In the genomic region with DNA sequence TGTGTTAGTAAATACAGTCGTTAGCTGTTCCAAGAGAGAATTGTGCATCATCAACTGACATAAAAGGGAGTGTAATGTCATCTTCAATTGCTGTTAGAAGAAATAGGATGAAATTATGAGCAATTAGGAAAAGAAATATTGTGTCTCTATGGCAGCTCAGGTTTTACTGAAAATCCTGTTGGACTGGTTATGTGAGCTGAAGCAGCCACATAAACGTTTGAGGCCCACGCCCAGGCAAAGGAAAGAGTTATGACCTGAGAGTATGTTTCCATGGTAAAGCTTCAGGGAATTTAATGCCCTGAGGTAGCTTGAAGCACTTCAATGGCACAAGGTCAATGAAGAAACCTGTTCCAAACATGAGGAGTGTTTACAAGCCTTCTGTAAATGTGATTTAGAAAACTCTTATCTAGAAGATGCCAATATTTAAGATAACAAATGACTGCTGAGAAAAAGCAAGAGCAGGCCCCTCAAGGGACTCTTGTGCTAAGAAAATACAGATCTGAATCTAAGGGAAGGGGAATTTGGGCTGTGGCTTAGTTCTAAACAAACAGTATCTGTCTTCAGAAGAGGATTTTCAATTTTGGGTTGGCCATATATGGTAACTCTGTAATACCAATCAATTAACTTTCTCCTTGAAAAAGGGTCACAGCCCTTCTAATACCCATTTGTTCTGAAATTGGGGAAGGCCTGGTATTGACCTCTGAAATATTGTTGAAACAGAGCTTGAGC, we compare ENCODE assay signal across 13 cellular contexts.
DNase-seq lines count a peak whose midpoint lies in the region; ATAC-seq, FAIRE-seq and TF ChIP-seq lines count a peak whose summit lies in the region.
"Had no signal": no experiment of that assay in that cellular context is flagged by ENCODE, and none has a peak within 500 bp of the region (broad histone marks: within the 10 kb centered on the region; RNA-seq: fewer than 3 reads in every experiment).

No MANE protein-coding gene starts in this region.

- H3K27me3 ChIP-seq in astrocyte (ENCODE audit: insufficient read depth, low read length), result no peaks in the 10 kb centered on the region
- H3K27me3 ChIP-seq in mucosa of rectum (ENCODE audit: control insufficient read depth in 2 of 2, insufficient read depth in 2 of 2, low read length in 2 of 2), result no peaks in the 10 kb centered on the region
- H3K27me3 ChIP-seq: vagina had no signal

- no peak overlapping the region for H3K4me3 ChIP-seq in astrocyte (ENCODE audit: insufficient read depth, low read depth, low read length)
- no peak overlapping the region for H3K4me3 ChIP-seq in mucosa of rectum (ENCODE audit: low read length in 2 of 2)
- H3K4me3 ChIP-seq: vagina had no signal

- DNase-seq in DMS153 (lab: John Stamatoyannopoulos, UW), result peak; percentile 97
- peak; percentile 94 for DNase-seq in NCI-H1105 treated with DMSO at 0.1 percent for 48 hours (lab: John Stamatoyannopoulos, UW)
- DNase-seq in astrocyte (ENCODE audit: low read depth), result no peak
- no peak for DNase-seq in 8988T
- no peak for DNase-seq in activated naive CD4-positive, alpha-beta T cell treated with anti-CD3 and anti-CD28 coated beads, Interleukin-2, amount 50 U/mL, for 72 hours (ENCODE audit: low spot score in 2 of 2)
- DNase-seq: effector CD4-positive, alpha-beta T cell; NCI-H146; RPMI8226 had no signal

- H3K27ac ChIP-seq in astrocyte (ENCODE audit: low read depth, low read length) (peak overlapping the region; percentile 32), mucosa of rectum (ENCODE audit: low read depth in 2 of 2, low read length in 2 of 2) (peak overlapping the region; percentile 5 to 78)
- H3K27ac ChIP-seq: vagina had no signal

- peaks cover 16% of the 10 kb centered on the region for H3K4me1 ChIP-seq in astrocyte (ENCODE audit: insufficient read depth, low read length)
- H3K4me1 ChIP-seq in mucosa of rectum (ENCODE audit: control insufficient read depth in 2 of 2, insufficient read depth in 2 of 2, low read length in 2 of 2), result peaks cover 11 to 30% of the 10 kb centered on the region in 2 donors

- H3K4me1 Mint-ChIP-seq in astrocyte (ENCODE audit: low read depth, unreplicated experiment), result peaks cover 16% of the 10 kb centered on the region

- no peaks in the 10 kb centered on the region for H3K36me3 Mint-ChIP-seq in astrocyte (ENCODE audit: low read depth, unreplicated experiment)
- H3K36me3 Mint-ChIP-seq in activated naive CD4-positive, alpha-beta T cell treated with anti-CD3 and anti-CD28 coated beads, Interleukin-2, amount 50 U/mL, for 72 hours, result peaks cover 0 to 5% of the 10 kb centered on the region in 2 donors

- no peaks in the 10 kb centered on the region for H3K27me3 Mint-ChIP-seq in astrocyte (ENCODE audit: low read depth, unreplicated experiment)

- H3K36me3 ChIP-seq in astrocyte (ENCODE audit: insufficient read depth, low read length), result no peaks in the 10 kb centered on the region
- no peaks in the 10 kb centered on the region for H3K36me3 ChIP-seq in mucosa of rectum (ENCODE audit: control insufficient read depth in 2 of 2, insufficient read depth in 2 of 2, low read length in 2 of 2)
- H3K36me3 ChIP-seq: vagina had no signal

- FAIRE-seq in astrocyte (lab: Jason Lieb, UNC), result no peak
- FAIRE-seq: TTC549 had no signal

- H3K4me2 ChIP-seq in astrocyte (ENCODE audit: low read length), result peak overlapping the region; percentile 43

- no peaks in the 10 kb centered on the region for H3K9me3 Mint-ChIP-seq in astrocyte (ENCODE audit: unreplicated experiment)
- peaks cover 12 to 31% of the 10 kb centered on the region in 2 donors for H3K9me3 Mint-ChIP-seq in activated naive CD4-positive, alpha-beta T cell treated with anti-CD3 and anti-CD28 coated beads, Interleukin-2, amount 50 U/mL, for 72 hours

- H3K9ac ChIP-seq in astrocyte (ENCODE audit: low read length), result no peak overlapping the region
- no peak overlapping the region for H3K9ac ChIP-seq in mucosa of rectum (ENCODE audit: low read depth in 1 of 2, low read length in 2 of 2)

- H3K79me2 ChIP-seq in astrocyte (ENCODE audit: insufficient read depth, low read length), result no peaks in the 10 kb centered on the region

- H4K20me1 ChIP-seq in astrocyte (ENCODE audit: insufficient read depth, low read length), result no peaks in the 10 kb centered on the region

- no peak overlapping the region for H3K4me3 Mint-ChIP-seq in astrocyte (ENCODE audit: unreplicated experiment)

- H3K9me3 ChIP-seq in astrocyte (ENCODE audit: insufficient read depth, low read depth, low read length), result no peaks in the 10 kb centered on the region
- H3K9me3 ChIP-seq in mucosa of rectum (ENCODE audit: control insufficient read depth in 2 of 2, low read length in 2 of 2), result no peaks in the 10 kb centered on the region
- H3K9me3 ChIP-seq: vagina had no signal

- ATAC-seq in HG03025 (IDR thresholded peaks at IDR 0.05; ENCODE audit: low FRiP score, unreplicated experiment), result no peak
- no peak for ATAC-seq in activated naive CD4-positive, alpha-beta T cell treated with anti-CD3 and anti-CD28 coated beads, Interleukin-2, amount 50 U/mL, for 72 hours
- ATAC-seq in HG02973 (IDR thresholded peaks at IDR 0.05; ENCODE audit: unreplicated experiment), result no peak

- TF ChIP-seq CTCF in astrocyte (IDR thresholded peaks at IDR 0.05; ENCODE audit: insufficient read depth, low read depth, low read length), result no peak

- H2AFZ ChIP-seq in astrocyte (ENCODE audit: low read depth, low read length), result no peak overlapping the region

- peak overlapping the region; percentile 29 for H3K27ac Mint-ChIP-seq in astrocyte (ENCODE audit: unreplicated experiment)
- no peak overlapping the region for H3K27ac Mint-ChIP-seq in activated naive CD4-positive, alpha-beta T cell treated with anti-CD3 and anti-CD28 coated beads, Interleukin-2, amount 50 U/mL, for 72 hours

Comparison
In these comparisons a context has a peak if more than half of its experiments do, and no peak if none do; other contexts are left out.
1. DNase-seq: peak in DMS153 (single experiment) and NCI-H1105 treated with DMSO at 0.1 percent for 48 hours (single experiment); none in astrocyte (single experiment), 8988T (single experiment) and activated naive CD4-positive, alpha-beta T cell treated with anti-CD3 and anti-CD28 coated beads, Interleukin-2, amount 50 U/mL, for 72 hours (0 of 2).